26 cellular contexts compared by ENCODE assay signal in the genomic region with DNA sequence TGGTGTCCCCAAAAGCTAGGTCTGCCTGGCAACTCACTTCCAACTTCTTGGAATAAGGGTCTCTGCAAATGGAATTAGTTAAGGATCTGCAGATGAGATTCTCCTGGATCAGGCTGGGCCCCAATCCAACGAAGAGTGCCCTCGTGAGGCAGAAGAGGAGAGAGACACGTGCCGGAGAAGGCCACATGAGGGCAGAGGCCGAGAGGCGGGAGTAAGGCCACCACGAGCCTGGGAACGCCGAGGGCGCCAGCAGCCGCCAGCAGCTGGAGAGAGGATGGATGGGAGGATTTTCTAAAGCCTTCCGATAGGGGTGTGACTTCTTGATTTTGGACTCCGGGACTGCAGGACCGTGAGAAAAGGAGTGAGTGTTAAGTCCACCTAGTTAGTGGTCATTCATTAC.
DNase-seq lines count a peak whose midpoint lies in the region; ATAC-seq and TF ChIP-seq lines count a peak whose summit lies in the region.
"Had no signal": no experiment of that assay in that cellular context is flagged by ENCODE, and none has a peak within 500 bp of the region (broad histone marks: within the 10 kb centered on the region; RNA-seq: fewer than 3 reads in every experiment).

No MANE protein-coding gene starts in this region.

- H3K27ac Mint-ChIP-seq in chondrocyte (ENCODE audit: unreplicated experiment) = peak overlapping the region; percentile 29
- H3K27ac Mint-ChIP-seq: activated B cell treated with CpG ODN at 0.5 μM for 24 hours; activated CD4-positive, alpha-beta memory T cell treated with anti-CD3 and anti-CD28 coated beads for 36 hours; activated naive CD8-positive, alpha-beta T cell treated with anti-CD3 and anti-CD28 coated beads for 36 hours; naive thymus-derived CD4-positive, alpha-beta T cell had no signal

- H3K4me1 Mint-ChIP-seq in chondrocyte (ENCODE audit: low read depth) = peaks cover 11% of the 10 kb centered on the region

- intact Hi-C loops in left colon (cut with DNase I, micrococcal nuclease) = no loop called here

- no peak overlapping the region for H2AFZ ChIP-seq in osteoblast (ENCODE audit: low read length)
- H2AFZ ChIP-seq: hepatocyte had no signal

- DNase-seq in NCI-H2227 (lab: John Stamatoyannopoulos, UW; ENCODE audit: unreplicated experiment) (peak; percentile 23), NCI-H2227 treated with DMSO at 0.1 percent for 48 hours (lab: John Stamatoyannopoulos, UW) (no peak), SK-N-DZ (ENCODE audit: low spot score) (peak; percentile 52), chondrocyte (ENCODE audit: low spot score) (no peak), osteoblast (ENCODE audit: insufficient read length, low spot score, missing footprints) (peak; percentile 91), left colon (no peak), GM10248 (ENCODE audit: extremely low spot score) (no peak)
- no peak for DNase-seq in activated T-cell treated with anti-CD3 and anti-CD28 coated beads, Interleukin-2, amount 50 U/mL, for 1 hour
- DNase-seq: 8988T; activated B cell treated with CpG ODN at 0.5 μM for 24 hours; activated CD4-positive, alpha-beta memory T cell treated with anti-CD3 and anti-CD28 coated beads for 36 hours; activated effector memory CD4-positive, alpha-beta T cell treated with Interleukin-2 at 50 U/mL for 16 hours; activated naive CD8-positive, alpha-beta T cell treated with anti-CD3 and anti-CD28 coated beads for 36 hours; BE2C; DMS79 treated with DMSO at 0.1 percent for 48 hours; foreskin melanocyte; HCEC 1CT; left ventricle myocardium inferior; naive thymus-derived CD4-positive, alpha-beta T cell; NCI-H1436; NCI-H526; occipital lobe; small intestine; stimulated activated CD4-positive, alpha-beta T cell treated with anti-CD3 and anti-CD28 coated beads, Interleukin-1b, Interleukin-23, amount 100 ng/mL, for 48 hours; T-helper 9 cell had no signal

- peaks cover 21% of the 10 kb centered on the region for H3K27me3 Mint-ChIP-seq in chondrocyte (ENCODE audit: low read depth)
- H3K27me3 Mint-ChIP-seq: activated CD4-positive, alpha-beta memory T cell treated with anti-CD3 and anti-CD28 coated beads for 36 hours; activated naive CD8-positive, alpha-beta T cell treated with anti-CD3 and anti-CD28 coated beads for 36 hours had no signal

- no peaks in the 10 kb centered on the region for H3K9me3 Mint-ChIP-seq in chondrocyte (ENCODE audit: low read depth)
- H3K9me3 Mint-ChIP-seq: activated B cell treated with CpG ODN at 0.5 μM for 24 hours; activated CD4-positive, alpha-beta memory T cell treated with anti-CD3 and anti-CD28 coated beads for 36 hours; activated naive CD8-positive, alpha-beta T cell treated with anti-CD3 and anti-CD28 coated beads for 36 hours; naive thymus-derived CD4-positive, alpha-beta T cell had no signal

- POLR2A ChIA-PET in GM10248 (lab: Yijun Ruan, JAX) = no interaction called here

- no peak for ATAC-seq in left colon

- peaks cover 8% of the 10 kb centered on the region for H3K4me1 ChIP-seq in osteoblast (ENCODE audit: insufficient read depth, low read length)
- H3K4me1 ChIP-seq: BE2C, left ventricle myocardium inferior had no signal

- H3K4me3 Mint-ChIP-seq in chondrocyte (ENCODE audit: unreplicated experiment) = no peak overlapping the region
- H3K4me3 Mint-ChIP-seq: activated B cell treated with CpG ODN at 0.5 μM for 24 hours; activated CD4-positive, alpha-beta memory T cell treated with anti-CD3 and anti-CD28 coated beads for 36 hours; activated naive CD8-positive, alpha-beta T cell treated with anti-CD3 and anti-CD28 coated beads for 36 hours; naive thymus-derived CD4-positive, alpha-beta T cell had no signal

- no peak overlapping the region for H3K27ac ChIP-seq in osteoblast (ENCODE audit: low read depth, low read length)
- H3K27ac ChIP-seq: hepatocyte, left ventricle myocardium inferior had no signal

- no peak overlapping the region for H3K4me2 ChIP-seq in osteoblast (ENCODE audit: insufficient read depth, low read length)
- H3K4me2 ChIP-seq: hepatocyte had no signal

- TF ChIP-seq CTCF in chondrocyte (IDR thresholded peaks at IDR 0.05) = no peak
- TF ChIP-seq CTCF in osteoblast (IDR thresholded peaks at IDR 0.05; ENCODE audit: extremely low read depth, low read depth, low read length) = peak; percentile 28
- no peak for TF ChIP-seq CTCF in GM10248 (IDR thresholded peaks at IDR 0.05; ENCODE audit: control extremely low read depth, extremely low read depth, low read depth, missing control alignments)

- CTCF ChIA-PET in GM10248 (lab: Yijun Ruan, JAX) = interaction anchor here (1.6 kb wide), 1 partner anchor 24 kb away, joined by 8 read pairs; no protein-coding TSS in a partner anchor

- H3K36me3 ChIP-seq in osteoblast (ENCODE audit: insufficient read depth, low read length) = no peaks in the 10 kb centered on the region
- H3K36me3 ChIP-seq: BE2C, left ventricle myocardium inferior had no signal

- H3K4me3 ChIP-seq in osteoblast (ENCODE audit: insufficient read depth, low read length) = no peak overlapping the region
- H3K4me3 ChIP-seq: hepatocyte, left ventricle myocardium inferior had no signal

- no peaks in the 10 kb centered on the region for H3K9me3 ChIP-seq in osteoblast (ENCODE audit: low read depth, low read length)
- H3K9me3 ChIP-seq: BE2C, left ventricle myocardium inferior had no signal

- H3K27me3 ChIP-seq in osteoblast (ENCODE audit: insufficient read depth, low read length) = peaks cover 15% of the 10 kb centered on the region
- H3K27me3 ChIP-seq: BE2C, hepatocyte had no signal

- peaks cover 2% of the 10 kb centered on the region for H3K36me3 Mint-ChIP-seq in chondrocyte (ENCODE audit: low read depth)
- H3K36me3 Mint-ChIP-seq: activated CD4-positive, alpha-beta memory T cell treated with anti-CD3 and anti-CD28 coated beads for 36 hours; activated naive CD8-positive, alpha-beta T cell treated with anti-CD3 and anti-CD28 coated beads for 36 hours; naive thymus-derived CD4-positive, alpha-beta T cell had no signal

- no peaks in the 10 kb centered on the region for H3K79me2 ChIP-seq in osteoblast (ENCODE audit: insufficient read depth, low read length)
- H3K79me2 ChIP-seq: hepatocyte had no signal

- no peaks in the 10 kb centered on the region for H4K20me1 ChIP-seq in osteoblast (ENCODE audit: insufficient read depth, low read length)

Comparison
In these comparisons a context has a peak if more than half of its experiments do, and no peak if none do; other contexts are left out.
1. DNase-seq: peak in NCI-H2227 (single experiment), SK-N-DZ (single experiment) and osteoblast (single experiment); none in NCI-H2227 treated with DMSO at 0.1 percent for 48 hours (single experiment), chondrocyte (single experiment), left colon (0 of 2), activated T-cell treated with anti-CD3 and anti-CD28 coated beads, Interleukin-2, amount 50 U/mL, for 1 hour (single experiment) and GM10248 (single experiment).